In genomic region chr17:36206459-36206796, GRCh38 we compare ENCODE assay signal across 4 cellular contexts. TPM values are rescaled to one million over a fixed set of nuclear protein-coding genes. Genes with fewer than 3 reads are reported as not detected.
"Had no signal": no experiment of that assay in that cellular context is flagged by ENCODE, and none has a peak within 500 bp of the region (broad histone marks: within the 10 kb centered on the region; RNA-seq: fewer than 3 reads in every experiment).

No MANE protein-coding gene starts in this region.

RNA-seq across cellular contexts. Expression of gene CCL4L2, which starts 4.4 kb away (rescaled TPM):
- total RNA-seq: activated CD4-positive, alpha-beta T cell treated with anti-CD3 and anti-CD28 coated beads, Interleukin-2, amount 10 ng/mL, durations not matched to agents 7 days and 5 days; Right ventricle myocardium superior; SJCRH30 had no signal
- polyA plus RNA-seq: SK-N-SH had no signal

RNA-seq across cellular contexts. Expression of gene CCL3L1, which starts 9.9 kb away (rescaled TPM):
- total RNA-seq: activated CD4-positive, alpha-beta T cell treated with anti-CD3 and anti-CD28 coated beads, Interleukin-2, amount 10 ng/mL, durations not matched to agents 7 days and 5 days; Right ventricle myocardium superior; SJCRH30 had no signal
- polyA plus RNA-seq: SK-N-SH had no signal

RNA-seq across cellular contexts. Expression of gene TBC1D3I, which starts 57.9 kb away (rescaled TPM):
- total RNA-seq: SJCRH30 had no signal
- polyA plus RNA-seq: SK-N-SH had no signal
